ENCODE assay signal across 9 cellular contexts in genomic region chr17:54172654-54173316, GRCh38.
A peak's percentile ranks its signal among the peaks of the same experiment; 100 is the strongest.
DNase-seq lines count a peak whose midpoint lies in the region; ATAC-seq, FAIRE-seq and TF ChIP-seq lines count a peak whose summit lies in the region.
"Had no signal": no experiment of that assay in that cellular context is flagged by ENCODE, and none has a peak within 500 bp of the region (broad histone marks: within the 10 kb centered on the region; RNA-seq: fewer than 3 reads in every experiment).

No MANE protein-coding gene starts in this region.

- TF ChIP-seq CTCF in WERI-Rb-1 (IDR thresholded peaks at IDR 0.05; ENCODE audit: low read depth, low read length): peak; percentile 53; the same call in 1 of the 2 replicates

- no peaks in the 10 kb centered on the region for H3K9me3 ChIP-seq in WERI-Rb-1 (ENCODE audit: severe bottlenecking)
- H3K9me3 ChIP-seq: stomach had no signal

- no peak for ATAC-seq in GM21529 (IDR thresholded peaks at IDR 0.05; ENCODE audit: unreplicated experiment)

- H3K36me3 ChIP-seq in WERI-Rb-1: no peaks in the 10 kb centered on the region
- H3K36me3 ChIP-seq: stomach had no signal

- H3K27ac ChIP-seq in WERI-Rb-1: no peak overlapping the region
- H3K27ac ChIP-seq: stomach had no signal

- no peak overlapping the region for H3K4me3 ChIP-seq in WERI-Rb-1 (ENCODE audit: low read depth, low read length)
- H3K4me3 ChIP-seq: stomach had no signal

- DNase-seq in stimulated activated CD4-positive, alpha-beta T cell treated with anti-CD3 and anti-CD28 coated beads, Interleukin-15, amount 100 ng/mL, for 24 hours: peak; percentile 4
- DNase-seq in stimulated activated CD4-positive, alpha-beta T cell treated with anti-CD3 and anti-CD28 coated beads, Interleukin-4, amount 100 ng/mL, for 24 hours: no peak
- DNase-seq in WERI-Rb-1: peak; percentile 54
- no peak for DNase-seq in NCI-H748 treated with DMSO at 0.1 percent for 48 hours (lab: John Stamatoyannopoulos, UW)
- DNase-seq in T1000 (lab: John Stamatoyannopoulos, UW): no peak
- DNase-seq in stimulated activated CD8-positive, alpha-beta memory T cell treated with anti-CD3 and anti-CD28 coated beads, Interleukin-4, amount 100 ng/mL, for 48 hours: no peak
- DNase-seq: stomach had no signal

- H3K27me3 ChIP-seq in WERI-Rb-1 (ENCODE audit: insufficient read depth, low read depth, severe bottlenecking): no peaks in the 10 kb centered on the region
- H3K27me3 ChIP-seq: stomach had no signal

- FAIRE-seq in islet of Langerhans (lab: Jason Lieb, UNC): peak; percentile 93

Comparison
In these comparisons a context has a peak if more than half of its experiments do, and no peak if none do; other contexts are left out.
1. DNase-seq: peak in stimulated activated CD4-positive, alpha-beta T cell treated with anti-CD3 and anti-CD28 coated beads, Interleukin-15, amount 100 ng/mL, for 24 hours (single experiment) and WERI-Rb-1 (single experiment); none in stimulated activated CD4-positive, alpha-beta T cell treated with anti-CD3 and anti-CD28 coated beads, Interleukin-4, amount 100 ng/mL, for 24 hours (single experiment), NCI-H748 treated with DMSO at 0.1 percent for 48 hours (single experiment), T1000 (single experiment) and stimulated activated CD8-positive, alpha-beta memory T cell treated with anti-CD3 and anti-CD28 coated beads, Interleukin-4, amount 100 ng/mL, for 48 hours (single experiment).